In the genomic region with DNA sequence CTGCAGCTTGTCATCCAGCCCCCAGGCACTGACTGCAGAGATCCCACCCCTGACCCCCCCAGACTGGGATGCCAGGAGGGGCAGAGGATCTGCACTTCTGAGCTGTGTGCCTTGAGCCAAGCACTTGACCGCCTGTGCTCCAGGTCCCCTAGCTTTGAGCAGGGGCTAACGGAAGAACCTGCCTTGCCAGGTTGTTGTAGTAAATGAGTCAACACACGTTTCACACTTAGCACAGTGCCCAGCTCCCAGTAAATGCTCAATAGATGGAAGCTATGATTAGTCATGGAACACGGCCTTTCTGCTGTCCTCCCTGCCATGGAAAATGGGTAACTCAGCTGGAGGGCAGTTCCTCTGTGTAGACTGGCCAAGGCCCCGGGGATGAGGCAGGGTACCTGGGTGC, we compare ENCODE assay signal across 16 cellular contexts. TPM values are rescaled to one million over a fixed set of nuclear protein-coding genes. Genes with fewer than 3 reads are reported as not detected.
A peak's percentile ranks its signal among the peaks of the same experiment; 100 is the strongest.
DNase-seq lines count a peak whose midpoint lies in the region; ATAC-seq and TF ChIP-seq lines count a peak whose summit lies in the region.
"Had no signal": no experiment of that assay in that cellular context is flagged by ENCODE, and none has a peak within 500 bp of the region (broad histone marks: within the 10 kb centered on the region; RNA-seq: fewer than 3 reads in every experiment).

No MANE protein-coding gene starts in this region.

- POLR2A ChIA-PET in CD8-positive, alpha-beta T cell (lab: Charles Lee): no interaction called here
- POLR2A ChIA-PET in naive thymus-derived CD8-positive, alpha-beta T cell (lab: Charles Lee): interaction anchor here (14.2 kb wide), 1 partner anchor 15 kb away, joined by 430 read pairs; the partner anchor contains the start of gene IFFO2

- H3K4me3 ChIP-seq in CD8-positive, alpha-beta T cell (ENCODE audit: low read depth, low read length): no peak overlapping the region
- no peak overlapping the region for H3K4me3 ChIP-seq in mammary epithelial cell (replicated peaks in 1 of 3; ENCODE audit: insufficient read depth in 1 of 3, low read depth in 2 of 3, low read length in 3 of 3)
- H3K4me3 ChIP-seq: HAP-1, K562 had no signal

- H3K4me1 Mint-ChIP-seq in CD8-positive, alpha-beta T cell (ENCODE audit: low read depth): peaks cover 85% of the 10 kb centered on the region
- H3K4me1 Mint-ChIP-seq in naive thymus-derived CD8-positive, alpha-beta T cell: peaks cover 47 to 93% (median 90%) of the 10 kb centered on the region in 4 donors

- H3K27me3 ChIP-seq in CD8-positive, alpha-beta T cell (ENCODE audit: insufficient read depth, low read length): no peaks in the 10 kb centered on the region
- H3K27me3 ChIP-seq in mammary epithelial cell (ENCODE audit: insufficient read depth, low read length): no peaks in the 10 kb centered on the region

- ATAC-seq in CD8-positive, alpha-beta T cell: no peak
- ATAC-seq in naive thymus-derived CD8-positive, alpha-beta T cell: no peak
- no peak for ATAC-seq in GM21423 (IDR thresholded peaks at IDR 0.05; ENCODE audit: unreplicated experiment)
- ATAC-seq in HG03108 (IDR thresholded peaks at IDR 0.05; ENCODE audit: unreplicated experiment): no peak
- ATAC-seq in GM18909 (IDR thresholded peaks at IDR 0.05; ENCODE audit: poor library complexity, unreplicated experiment): no peak
- ATAC-seq: K562 had no signal

- CTCF ChIA-PET in CD8-positive, alpha-beta T cell (lab: Charles Lee): interaction anchor here (1.0 to 1.2 kb wide), 2 partner anchors 19 to 24 kb away, joined by 4 to 5 read pairs; no protein-coding TSS in a partner anchor
- CTCF ChIA-PET in mammary epithelial cell (lab: Charles Lee; ENCODE audit: low non-redundant PET): no interaction called here

- H3K4me1 ChIP-seq in CD8-positive, alpha-beta T cell (ENCODE audit: insufficient read depth, low read length): peaks cover 62% of the 10 kb centered on the region
- H3K4me1 ChIP-seq in mammary epithelial cell (ENCODE audit: insufficient read depth, low read length): peaks cover 62% of the 10 kb centered on the region
- H3K4me1 ChIP-seq: HAP-1 had no signal

- peaks cover 97% of the 10 kb centered on the region for H3K79me2 ChIP-seq in mammary epithelial cell (ENCODE audit: insufficient read depth, low read length)

- 0% methylated on average over 5 of the region's 5 CpGs for WGBS in mammary epithelial cell (ENCODE audit: low coverage, missing lambda C conversion rate)

- no peak overlapping the region for H3K4me3 Mint-ChIP-seq in CD8-positive, alpha-beta T cell
- H3K4me3 Mint-ChIP-seq in naive thymus-derived CD8-positive, alpha-beta T cell: peak overlapping the region in 2 of 10 donors; percentile 6 to 18
- H3K4me3 Mint-ChIP-seq: activated naive CD8-positive, alpha-beta T cell treated with anti-CD3 and anti-CD28 coated beads, Interleukin-2, amount 10 ng/mL, durations not matched to agents 7 days and 5 days; T-helper 1 cell treated with Interleukin-12 subunit alpha and Interleukin-12 subunit beta and Interleukin-4 antibody, amounts not matched to agents 30 μg/mL and 1 μg/mL, for 36 hours had no signal

- peaks cover 2% of the 10 kb centered on the region for H3K36me3 Mint-ChIP-seq in CD8-positive, alpha-beta T cell
- peaks cover 0 to 3% (median 0%) of the 10 kb centered on the region in 3 donors for H3K36me3 Mint-ChIP-seq in naive thymus-derived CD8-positive, alpha-beta T cell
- H3K36me3 Mint-ChIP-seq: activated naive CD8-positive, alpha-beta T cell treated with anti-CD3 and anti-CD28 coated beads, Interleukin-2, amount 10 ng/mL, durations not matched to agents 7 days and 5 days had no signal

- H3K27ac ChIP-seq in CD8-positive, alpha-beta T cell (ENCODE audit: low read depth, low read length): no peak overlapping the region
- H3K27ac ChIP-seq in mammary epithelial cell (ENCODE audit: insufficient read depth, low read depth, low read length): no peak overlapping the region
- H3K27ac ChIP-seq: C4-2B, neutrophil had no signal

- in situ Hi-C loops in mammary epithelial cell (cut with MboI; ENCODE audit: low sequenced_read_pairs in 2 of 2): no loop called here

- no peak overlapping the region for H3K9ac ChIP-seq in mammary epithelial cell (ENCODE audit: insufficient read depth, low read length)

- no peaks in the 10 kb centered on the region for H3K36me3 ChIP-seq in CD8-positive, alpha-beta T cell (ENCODE audit: insufficient read depth, low read length)
- H3K36me3 ChIP-seq in mammary epithelial cell (ENCODE audit: insufficient read depth, low read length): no peaks in the 10 kb centered on the region
- H3K36me3 ChIP-seq: HAP-1, neutrophil had no signal

- intact Hi-C loops in CD8-positive, alpha-beta T cell (cut with DNase I, micrococcal nuclease): no loop called here
- intact Hi-C loops in mammary epithelial cell (cut with micrococcal nuclease): no loop called here

- no peak for TF ChIP-seq CTCF in CD8-positive, alpha-beta T cell (IDR thresholded peaks at IDR 0.05)
- no peak for TF ChIP-seq CTCF in mammary epithelial cell (conservative IDR thresholded peaks at IDR 0.05 in 1 of 2, IDR thresholded peaks at IDR 0.05 in 1 of 2; ENCODE audit: extremely low read depth in 1 of 2, insufficient read depth in 1 of 2, low read depth in 1 of 2, low read length in 2 of 2)

- H4K20me1 ChIP-seq in mammary epithelial cell (ENCODE audit: insufficient read depth, low read length): no peaks in the 10 kb centered on the region

- no peaks in the 10 kb centered on the region for H3K9me3 Mint-ChIP-seq in CD8-positive, alpha-beta T cell
- no peaks in the 10 kb centered on the region for H3K9me3 Mint-ChIP-seq in naive thymus-derived CD8-positive, alpha-beta T cell
- H3K9me3 Mint-ChIP-seq: activated naive CD8-positive, alpha-beta T cell treated with anti-CD3 and anti-CD28 coated beads, Interleukin-2, amount 10 ng/mL, durations not matched to agents 7 days and 5 days; T-helper 1 cell treated with Interleukin-12 subunit alpha and Interleukin-12 subunit beta and Interleukin-4 antibody, amounts not matched to agents 30 μg/mL and 1 μg/mL, for 36 hours had no signal

- H2AFZ ChIP-seq in mammary epithelial cell (ENCODE audit: low read depth, low read length): no peak overlapping the region

- peak overlapping the region; percentile 29 for H3K4me2 ChIP-seq in mammary epithelial cell (ENCODE audit: insufficient read depth, low read depth, low read length)

- DNase-seq in CD8-positive, alpha-beta T cell: no peak
- peak; percentile 56 for DNase-seq in HT-29 (ENCODE audit: low spot score)
- peak; percentile 84 for DNase-seq in mammary epithelial cell
- no peak for DNase-seq in naive thymus-derived CD8-positive, alpha-beta T cell
- DNase-seq in T-helper 1 cell: no peak
- DNase-seq: activated CD8-positive, alpha-beta memory T cell treated with anti-CD3 and anti-CD28 coated beads for 24 hours; activated naive CD8-positive, alpha-beta T cell treated with anti-CD3 and anti-CD28 coated beads, Interleukin-2, amount 10 ng/mL, durations not matched to agents 7 days and 5 days; NCI-H2081 had no signal

- H3K27ac Mint-ChIP-seq in CD8-positive, alpha-beta T cell: peak overlapping the region; percentile 37
- peak overlapping the region in 7 of 10 donors; percentile 26 to 91 (median 63) for H3K27ac Mint-ChIP-seq in naive thymus-derived CD8-positive, alpha-beta T cell
- H3K27ac Mint-ChIP-seq: activated naive CD8-positive, alpha-beta T cell treated with anti-CD3 and anti-CD28 coated beads, Interleukin-2, amount 10 ng/mL, durations not matched to agents 7 days and 5 days; T-helper 1 cell treated with Interleukin-12 subunit alpha and Interleukin-12 subunit beta and Interleukin-4 antibody, amounts not matched to agents 30 μg/mL and 1 μg/mL, for 36 hours had no signal

- dilution Hi-C loops in mammary epithelial cell (cut with HindIII; ENCODE audit: low sequenced_read_pairs): no loop called here

- no peaks in the 10 kb centered on the region for H3K9me3 ChIP-seq in CD8-positive, alpha-beta T cell (ENCODE audit: low read length)
- H3K9me3 ChIP-seq in mammary epithelial cell (replicated peaks; ENCODE audit: insufficient read depth, low read length): no peaks in the 10 kb centered on the region
- H3K9me3 ChIP-seq: HAP-1, neutrophil had no signal

- no peaks in the 10 kb centered on the region for H3K27me3 Mint-ChIP-seq in CD8-positive, alpha-beta T cell (ENCODE audit: low read depth)
- no peaks in the 10 kb centered on the region for H3K27me3 Mint-ChIP-seq in naive thymus-derived CD8-positive, alpha-beta T cell
- H3K27me3 Mint-ChIP-seq: activated naive CD8-positive, alpha-beta T cell treated with anti-CD3 and anti-CD28 coated beads, Interleukin-2, amount 10 ng/mL, durations not matched to agents 7 days and 5 days had no signal

- no TSS peak for BruUV-seq in mammary epithelial cell (replicated peaks; lab: Mats Ljungman, UMichigan)

RNA-seq across cellular contexts. Expression of gene IFFO2, which starts 24.1 kb away (rescaled TPM):
- 100 to 1,000 TPM in 1 of 2 experiments, 10 to 100 TPM in 1; 92.6 to 107 TPM for total RNA-seq in CD8-positive, alpha-beta T cell
- 93.6 and 101 TPM in 2 replicates for total RNA-seq in HT-29 (2014; rRNA removed; shearing (Covaris generic))
- 100 to 1,000 TPM in 1 of 2 donors, 10 to 100 TPM in 1; 94.8 to 304 TPM for total RNA-seq in mammary epithelial cell
- 66.9 TPM for polyA plus RNA-seq in mammary epithelial cell
- polyA minus RNA-seq in mammary epithelial cell: 116 TPM
- 10 to 100 TPM; 29.0 to 30.7 TPM for total RNA-seq in naive thymus-derived CD8-positive, alpha-beta T cell
- polyA plus RNA-seq in naive thymus-derived CD8-positive, alpha-beta T cell: 1 to 10 TPM; 1.6 to 4.4 (median 4.4) TPM

RNA-seq across cellular contexts. Expression of gene ALDH4A1, which starts 30.0 kb away (rescaled TPM):
- total RNA-seq in CD8-positive, alpha-beta T cell: 1 to 10 TPM; 1.0 to 1.3 TPM
- 60.7 and 68.0 TPM in 2 replicates for total RNA-seq in HT-29 (2014; rRNA removed; shearing (Covaris generic))
- 10 to 100 TPM; 24.0 to 41.4 TPM for total RNA-seq in mammary epithelial cell
- 35.3 TPM for polyA plus RNA-seq in mammary epithelial cell
- polyA minus RNA-seq in mammary epithelial cell: 24.8 TPM
- total RNA-seq in naive thymus-derived CD8-positive, alpha-beta T cell: 1 to 10 TPM; 1.6 to 2.5 TPM
- polyA plus RNA-seq in naive thymus-derived CD8-positive, alpha-beta T cell: 1 to 10 TPM in 1 of 3 donors, under 1 TPM in 2; 0.31 to 2.0 (median 0.39) TPM

Comparison
In these comparisons a context has a peak if more than half of its experiments do, and no peak if none do; other contexts are left out.
1. DNase-seq: peak in HT-29 (single experiment) and mammary epithelial cell (single experiment); none in CD8-positive, alpha-beta T cell (0 of 7), naive thymus-derived CD8-positive, alpha-beta T cell (0 of 10) and T-helper 1 cell (0 of 5).
2. RNA of gene ALDH4A1, which starts 30.0 kb away (total RNA-seq): 60.7 to 68.0 TPM in HT-29 and 24.0 to 41.4 TPM in mammary epithelial cell; 1.6 to 2.5 TPM in naive thymus-derived CD8-positive, alpha-beta T cell and 1.0 to 1.3 TPM in CD8-positive, alpha-beta T cell; every median in the first group is over 4 times any median in the second.